Comparison of ENCODE assay signal across 10 cellular contexts in the genomic region with DNA sequence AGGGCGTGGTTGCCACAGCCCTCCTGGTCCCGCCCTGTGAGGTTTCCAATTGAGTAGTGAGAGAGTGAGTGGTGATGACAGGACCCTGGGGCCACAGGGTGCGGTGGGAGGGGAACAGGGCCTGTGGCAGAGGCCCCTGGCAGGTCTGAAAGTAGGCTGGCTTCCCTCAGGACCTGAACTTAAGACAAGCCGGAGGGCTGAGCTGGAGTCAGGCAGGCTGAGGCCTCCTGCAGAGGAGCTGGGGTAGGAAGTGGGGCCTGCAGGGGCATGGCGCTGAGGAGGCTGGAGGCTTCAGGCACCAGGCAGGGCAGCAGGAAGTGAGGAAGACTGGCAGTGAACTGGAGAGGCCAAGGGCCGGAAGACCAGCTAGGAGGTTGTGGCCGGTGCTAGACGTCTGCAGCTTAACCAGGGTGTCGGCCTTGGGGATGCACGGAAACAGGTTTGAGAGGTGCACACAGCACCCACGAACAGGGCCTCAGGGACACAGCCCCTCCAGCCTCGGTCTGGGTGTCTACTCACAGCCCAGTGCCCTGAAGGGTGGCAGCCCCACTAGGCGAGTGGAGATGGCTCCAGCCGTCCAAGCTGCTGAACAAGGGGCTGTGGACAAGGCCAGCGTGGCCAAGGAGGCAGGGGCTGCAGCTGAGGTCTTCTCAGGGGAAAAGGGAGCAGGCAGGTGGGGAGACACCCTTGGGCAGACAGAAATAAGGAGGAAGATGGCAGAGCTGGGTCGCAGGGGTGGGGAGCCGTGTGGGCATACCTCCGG. TPM values are rescaled to one million over a fixed set of nuclear protein-coding genes. Genes with fewer than 3 reads are reported as not detected.
DNase-seq lines count a peak whose midpoint lies in the region; ATAC-seq and FAIRE-seq lines count a peak whose summit lies in the region.
"Had no signal": no experiment of that assay in that cellular context is flagged by ENCODE, and none has a peak within 500 bp of the region (broad histone marks: within the 10 kb centered on the region; RNA-seq: fewer than 3 reads in every experiment).

No MANE protein-coding gene starts in this region.

- peaks cover 48% of the 10 kb centered on the region for H3K4me1 Mint-ChIP-seq in T-helper 17 cell
- peaks cover 45% of the 10 kb centered on the region for H3K4me1 Mint-ChIP-seq in activated naive CD8-positive, alpha-beta T cell treated with anti-CD3 and anti-CD28 coated beads for 36 hours
- H3K4me1 Mint-ChIP-seq: IgD-negative memory B cell had no signal

- H3K27me3 Mint-ChIP-seq in T-helper 17 cell = no peaks in the 10 kb centered on the region
- no peaks in the 10 kb centered on the region for H3K27me3 Mint-ChIP-seq in activated naive CD8-positive, alpha-beta T cell treated with anti-CD3 and anti-CD28 coated beads for 36 hours

- peak overlapping the region; percentile 94 for H3K27ac Mint-ChIP-seq in T-helper 17 cell
- H3K27ac Mint-ChIP-seq in activated naive CD8-positive, alpha-beta T cell treated with anti-CD3 and anti-CD28 coated beads for 36 hours = peak overlapping the region; percentile 40

- peak overlapping the region; percentile 83 for H3K4me3 Mint-ChIP-seq in T-helper 17 cell
- peak overlapping the region; percentile 9 for H3K4me3 Mint-ChIP-seq in activated naive CD8-positive, alpha-beta T cell treated with anti-CD3 and anti-CD28 coated beads for 36 hours

- DNase-seq in GM18507 (ENCODE audit: extremely low spot score, insufficient read length, low read depth) = no peak
- no peak for DNase-seq in T-helper 17 cell
- DNase-seq in activated naive CD8-positive, alpha-beta T cell treated with anti-CD3 and anti-CD28 coated beads for 36 hours = peak; percentile 61
- DNase-seq in stimulated activated CD4-positive, alpha-beta T cell treated with anti-CD3 and anti-CD28 coated beads, Interleukin-2, amount 100 ng/mL, for 24 hours = peak; percentile 70
- DNase-seq in cortex of kidney (lab: John Stamatoyannopoulos, UW) = no peak
- no peak for DNase-seq in DMS79 (lab: John Stamatoyannopoulos, UW)
- DNase-seq in SKM-1 treated with dmso at 0.1 percent for 144 hours (lab: John Stamatoyannopoulos, UW; ENCODE audit: unreplicated experiment) = no peak
- DNase-seq: NCI-H2081 had no signal

- peak; percentile 39 for ATAC-seq in T-helper 17 cell
- ATAC-seq in HG03432 (IDR thresholded peaks at IDR 0.05; ENCODE audit: unreplicated experiment) = no peak

- no peaks in the 10 kb centered on the region for H3K9me3 ChIP-seq in T-helper 17 cell (ENCODE audit: control insufficient read depth, low read length, poor library complexity, severe bottlenecking)

- H3K36me3 Mint-ChIP-seq in T-helper 17 cell (ENCODE audit: low read depth) = no peaks in the 10 kb centered on the region
- H3K36me3 Mint-ChIP-seq in activated naive CD8-positive, alpha-beta T cell treated with anti-CD3 and anti-CD28 coated beads for 36 hours = no peaks in the 10 kb centered on the region
- H3K36me3 Mint-ChIP-seq: IgD-negative memory B cell had no signal

- no peaks in the 10 kb centered on the region for H3K9me3 Mint-ChIP-seq in activated naive CD8-positive, alpha-beta T cell treated with anti-CD3 and anti-CD28 coated beads for 36 hours
- H3K9me3 Mint-ChIP-seq: IgD-negative memory B cell had no signal

- FAIRE-seq in GM18507 (lab: Jason Lieb, UNC) = peak; percentile 18

RNA-seq across cellular contexts. Expression of a gene that starts 17.8 kb away (rescaled TPM):
- 10 to 100 TPM; 48.8 to 56.6 TPM for total RNA-seq in T-helper 17 cell
- total RNA-seq in activated naive CD8-positive, alpha-beta T cell treated with anti-CD3 and anti-CD28 coated beads for 36 hours = 100 to 1,000 TPM; 134 to 137 TPM

RNA-seq across cellular contexts. Expression of a gene that starts 41.4 kb away (rescaled TPM):
- 10 to 100 TPM; 13.5 to 20.7 TPM for total RNA-seq in T-helper 17 cell
- total RNA-seq in activated naive CD8-positive, alpha-beta T cell treated with anti-CD3 and anti-CD28 coated beads for 36 hours = 10 to 100 TPM; 21.7 to 22.2 TPM

Comparison
In these comparisons a context has a peak if more than half of its experiments do, and no peak if none do; other contexts are left out.
1. DNase-seq: peak in activated naive CD8-positive, alpha-beta T cell treated with anti-CD3 and anti-CD28 coated beads for 36 hours (single experiment) and stimulated activated CD4-positive, alpha-beta T cell treated with anti-CD3 and anti-CD28 coated beads, Interleukin-2, amount 100 ng/mL, for 24 hours (2 of 2); none in GM18507 (single experiment), T-helper 17 cell (0 of 3), cortex of kidney (single experiment), DMS79 (single experiment) and SKM-1 treated with dmso at 0.1 percent for 144 hours (single experiment).